8 cellular contexts compared by ENCODE assay signal in the genomic region with DNA sequence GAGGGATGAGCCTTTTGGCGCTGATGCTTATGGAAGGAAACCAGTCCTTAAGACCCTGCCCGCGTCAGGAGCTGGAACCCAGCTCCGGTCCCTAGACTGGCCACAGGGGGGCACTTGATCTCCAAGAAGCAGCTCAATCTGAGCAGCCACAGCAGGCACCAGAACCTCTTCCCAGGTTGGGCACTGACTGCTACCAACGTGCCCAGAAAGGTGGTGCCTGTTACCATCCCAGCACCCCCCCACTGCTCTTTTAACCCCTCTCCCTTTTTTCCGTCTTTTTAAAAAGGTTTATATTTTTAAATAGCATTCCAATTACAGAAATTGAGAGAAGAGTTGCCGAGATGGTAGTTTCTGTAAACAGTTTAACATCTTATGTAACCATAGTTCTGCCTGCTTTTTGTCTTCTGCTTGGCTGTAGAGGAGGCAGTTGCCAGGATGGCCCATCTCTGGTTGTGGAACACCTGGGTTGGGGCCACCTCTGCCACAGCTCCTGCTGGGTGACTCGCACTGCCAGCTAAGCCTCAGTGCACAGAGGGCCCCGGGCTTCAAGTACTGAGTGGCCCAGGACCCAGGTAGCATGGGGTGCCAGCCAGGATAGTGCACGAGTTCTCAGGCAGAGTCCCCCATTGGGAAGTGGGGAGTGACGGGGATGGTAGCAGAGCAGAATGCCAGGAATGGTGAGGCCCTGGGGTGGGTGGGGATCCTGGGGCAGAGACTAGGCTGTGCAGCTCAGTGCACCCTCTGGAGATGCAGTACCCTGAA.
DNase-seq lines count a peak whose midpoint lies in the region; FAIRE-seq and TF ChIP-seq lines count a peak whose summit lies in the region.

No MANE protein-coding gene starts in this region.

- H3K79me2 ChIP-seq in mammary epithelial cell (ENCODE audit: insufficient read depth, low read length), result no peaks in the 10 kb centered on the region

- 71% methylated on average over 10 of the region's 11 CpGs for WGBS in mammary epithelial cell (ENCODE audit: low coverage, missing lambda C conversion rate)

- BruUV-seq in mammary epithelial cell (replicated peaks; lab: Mats Ljungman, UMichigan), result no TSS peak

- no peaks in the 10 kb centered on the region for H3K9me3 ChIP-seq in WERI-Rb-1 (ENCODE audit: severe bottlenecking)
- no peaks in the 10 kb centered on the region for H3K9me3 ChIP-seq in mammary epithelial cell (replicated peaks; ENCODE audit: insufficient read depth, low read length)
- no peaks in the 10 kb centered on the region for H3K9me3 ChIP-seq in kidney (ENCODE audit: control insufficient read depth in 1 of 2, low read length in 2 of 2)

- H3K27me3 ChIP-seq in WERI-Rb-1 (ENCODE audit: insufficient read depth, low read depth, severe bottlenecking), result no peaks in the 10 kb centered on the region
- H3K27me3 ChIP-seq in mammary epithelial cell (ENCODE audit: insufficient read depth, low read length), result no peaks in the 10 kb centered on the region

- H3K4me1 ChIP-seq in mammary epithelial cell (ENCODE audit: insufficient read depth, low read length) (peaks cover 52% of the 10 kb centered on the region), kidney (ENCODE audit: control insufficient read depth in 1 of 2, insufficient read depth in 1 of 2, low read depth in 1 of 2, low read length in 2 of 2) (peaks cover 37% of the 10 kb centered on the region in 2 donors)

- no peak for FAIRE-seq in kidney (lab: Jason Lieb, UNC)

- TF ChIP-seq CTCF in 22Rv1 (IDR thresholded peaks at IDR 0.05) (peak; percentile 82), GM13977 (IDR thresholded peaks at IDR 0.05; ENCODE audit: extremely low read depth, insufficient read depth, missing control alignments) (peak; percentile 83), WERI-Rb-1 (IDR thresholded peaks at IDR 0.05; ENCODE audit: low read depth, low read length) (peak; percentile 90), mammary epithelial cell (conservative IDR thresholded peaks at IDR 0.05 in 1 of 2, IDR thresholded peaks at IDR 0.05 in 1 of 2; ENCODE audit: extremely low read depth in 1 of 2, insufficient read depth in 1 of 2, low read depth in 1 of 2, low read length in 2 of 2) (peak; percentile 59 to 63), kidney (IDR thresholded peaks at IDR 0.05; ENCODE audit: borderline replicate concordance, extremely low read depth, insufficient read depth) (peak; percentile 48)

- H3K4me2 ChIP-seq in mammary epithelial cell (ENCODE audit: insufficient read depth, low read depth, low read length), result no peak overlapping the region

- H3K36me3 ChIP-seq in WERI-Rb-1 (peaks cover 17% of the 10 kb centered on the region), mammary epithelial cell (ENCODE audit: insufficient read depth, low read length) (peaks cover 3% of the 10 kb centered on the region), kidney (ENCODE audit: control insufficient read depth in 1 of 2, insufficient read depth in 2 of 2, low read length in 2 of 2) (peaks cover 5 to 8% of the 10 kb centered on the region in 2 donors)

- H3K9ac ChIP-seq in mammary epithelial cell (ENCODE audit: insufficient read depth, low read length) (no peak overlapping the region), kidney (ENCODE audit: low read length in 2 of 2) (peak overlapping the region in 1 of 2 donors; percentile 12)

- DNase-seq in GM13977 (ENCODE audit: low spot score) (peak; percentile 72), WERI-Rb-1 (peak; percentile 76), mammary epithelial cell (no peak), kidney (no peak), SW480 (ENCODE audit: low spot score) (no peak)
- DNase-seq in Jurkat, Clone E6-1 (ENCODE audit: low read depth, low spot score), result peak; percentile 55
- peak; percentile 67 to 77 for DNase-seq in stimulated activated CD4-positive, alpha-beta T cell treated with anti-CD3 and anti-CD28 coated beads, Interleukin-2, amount 100 ng/mL, for 24 hours

- H3K4me3 ChIP-seq in Jurkat, Clone E6-1 (ENCODE audit: low read length), result no peak overlapping the region
- H3K4me3 ChIP-seq in WERI-Rb-1 (ENCODE audit: low read depth, low read length) (no peak overlapping the region), mammary epithelial cell (replicated peaks in 1 of 3; ENCODE audit: insufficient read depth in 1 of 3, low read depth in 2 of 3, low read length in 3 of 3) (no peak overlapping the region), kidney (ENCODE audit: low read length in 2 of 2) (no peak overlapping the region)

- intact Hi-C loops in mammary epithelial cell (cut with micrococcal nuclease), result loop anchor here (1.0 to 5.0 kb wide), 3 partner anchors 65 to 477 kb away; a partner anchor contains a TSS
- intact Hi-C loops in kidney (cut with DNase I), result no loop called here

- dilution Hi-C loops in mammary epithelial cell (cut with HindIII; ENCODE audit: low sequenced_read_pairs), result no loop called here

- in situ Hi-C loops in GM13977 (cut with MboI; ENCODE audit: low pct_unique_long_range_greater_than_20kb, low sequenced_read_pairs, unreplicated experiment), result loop anchor here (5.0 kb wide), 1 partner anchor 112 kb away; no protein-coding TSS in a partner anchor
- in situ Hi-C loops in mammary epithelial cell (cut with MboI; ENCODE audit: low sequenced_read_pairs in 2 of 2), result loop anchor here (5.0 kb wide), 1 partner anchor 117 kb away; no protein-coding TSS in a partner anchor

- no peaks in the 10 kb centered on the region for H4K20me1 ChIP-seq in mammary epithelial cell (ENCODE audit: insufficient read depth, low read length)

- H3K27ac ChIP-seq in 22Rv1 (no peak overlapping the region), WERI-Rb-1 (no peak overlapping the region), mammary epithelial cell (ENCODE audit: insufficient read depth, low read depth, low read length) (no peak overlapping the region), kidney (ENCODE audit: low read depth in 2 of 2, low read length in 2 of 2) (peak overlapping the region; percentile 78 to 94)

- CTCF ChIA-PET in mammary epithelial cell (lab: Charles Lee; ENCODE audit: low non-redundant PET), result interaction anchor here (0.7 to 1.2 kb wide), 3 partner anchors 81 to 108 kb away, joined by 3 to 8 read pairs (median 4); no protein-coding TSS in a partner anchor

- no peak overlapping the region for H2AFZ ChIP-seq in mammary epithelial cell (ENCODE audit: low read depth, low read length)

Comparison
In these comparisons a context has a peak if more than half of its experiments do, and no peak if none do; other contexts are left out.
1. H3K27ac ChIP-seq: peak in kidney (2 of 2); none in 22Rv1 (single experiment), WERI-Rb-1 (single experiment) and mammary epithelial cell (single experiment).
2. DNase-seq: peak in GM13977 (single experiment), Jurkat, Clone E6-1 (single experiment), WERI-Rb-1 (single experiment) and stimulated activated CD4-positive, alpha-beta T cell treated with anti-CD3 and anti-CD28 coated beads, Interleukin-2, amount 100 ng/mL, for 24 hours (2 of 2); none in mammary epithelial cell (single experiment), kidney (single experiment) and SW480 (single experiment).
3. Peak in every context shown above with its lines, with median percentiles within 50 percentile points of each other: CTCF ChIP-seq.